In genomic region chr17:58083491-58084316, GRCh38 we compare ENCODE assay signal across 8 cellular contexts. TPM values are rescaled to one million over a fixed set of nuclear protein-coding genes. Genes with fewer than 3 reads are reported as not detected.
DNase-seq lines count a peak whose midpoint lies in the region; ATAC-seq and TF ChIP-seq lines count a peak whose summit lies in the region.

No MANE protein-coding gene starts in this region.

- peaks cover 7% of the 10 kb centered on the region for H3K27me3 ChIP-seq in A673 (replicated peaks; ENCODE audit: insufficient read depth, low read depth, low read length, poor library complexity)
- H3K27me3 ChIP-seq in thymus (ENCODE audit: control insufficient read depth, insufficient read depth) = no peaks in the 10 kb centered on the region

- peak overlapping the region; percentile 88 for H3K27ac ChIP-seq in A673 (ENCODE audit: low read depth, low read length, poor library complexity, severe bottlenecking)
- H3K27ac ChIP-seq in thymus (ENCODE audit: low read depth) = peak overlapping the region; percentile 86

- peak; percentile 44 for ATAC-seq in GM18868 (IDR thresholded peaks at IDR 0.05; ENCODE audit: unreplicated experiment)
- peak; percentile 40 for ATAC-seq in HG03103 (IDR thresholded peaks at IDR 0.05; ENCODE audit: low read depth, unreplicated experiment)

- peaks cover 11% of the 10 kb centered on the region for H3K36me3 Mint-ChIP-seq in osteocyte (ENCODE audit: unreplicated experiment)

- no peak overlapping the region for H3K27ac Mint-ChIP-seq in osteocyte (ENCODE audit: unreplicated experiment)

- H3K36me3 ChIP-seq in A673 (ENCODE audit: insufficient read depth, low read length, poor library complexity, severe bottlenecking) (peaks cover 22% of the 10 kb centered on the region), thymus (ENCODE audit: control insufficient read depth, insufficient read depth) (peaks cover 18% of the 10 kb centered on the region)

- H3K9me3 ChIP-seq in A673 (ENCODE audit: low read depth, low read length, poor library complexity, severe bottlenecking) = no peaks in the 10 kb centered on the region
- no peaks in the 10 kb centered on the region for H3K9me3 ChIP-seq in thymus (ENCODE audit: control insufficient read depth)

- H3K4me1 ChIP-seq in A673 (ENCODE audit: insufficient read depth, low read length, poor library complexity, severe bottlenecking) = peaks cover 15% of the 10 kb centered on the region
- H3K4me1 ChIP-seq in thymus (ENCODE audit: control insufficient read depth, insufficient read depth, low read length) = peaks cover 17% of the 10 kb centered on the region

- H3K4me3 ChIP-seq in A673 (ENCODE audit: low read depth, low read length, poor library complexity, severe bottlenecking) (peak overlapping the region; percentile 95), thymus (ENCODE audit: low read length) (peak overlapping the region; percentile 93)

- no peaks in the 10 kb centered on the region for H3K9me3 Mint-ChIP-seq in osteocyte (ENCODE audit: unreplicated experiment)

- peak; percentile 52 for DNase-seq in A673 (ENCODE audit: low spot score)
- peak; percentile 79 for DNase-seq in RKO (ENCODE audit: low spot score)
- peak; percentile 54 for DNase-seq in activated gamma-delta T cell (lab: John Stamatoyannopoulos, UW)
- peak; percentile 68 for DNase-seq in globus pallidus (ENCODE audit: low spot score)
- DNase-seq in osteocyte (ENCODE audit: extremely low spot score, unreplicated experiment) = peak; percentile 77

- H3K4me1 Mint-ChIP-seq in osteocyte (ENCODE audit: unreplicated experiment) = peaks cover 17% of the 10 kb centered on the region

- POLR2A ChIA-PET in A673 (lab: Charles Lee; ENCODE audit: low non-redundant PET) = interaction anchor here (0.6 to 1.0 kb wide), 5 partner anchors 13 to 234 kb away, joined by 4 to 11 read pairs (median 6); partner anchors contain the start of gene MRPS23

- H3K27me3 Mint-ChIP-seq in osteocyte (ENCODE audit: unreplicated experiment) = peaks cover 16% of the 10 kb centered on the region

- intact Hi-C loops in A673 (cut with micrococcal nuclease; ENCODE audit: unreplicated experiment) = loop anchor here (5.0 to 10.0 kb wide), 2 partner anchors 76 to 229 kb away; partner anchors contain the start of genes MRPS23 and SRSF1

- CTCF ChIA-PET in A673 (lab: Charles Lee) = no interaction called here

- WGBS in thymus = under 1% methylated on average over 92 of the region's 92 CpGs

- TF ChIP-seq CTCF in A673 (conservative IDR thresholded peaks at IDR 0.05; ENCODE audit: low read depth, low read length) (no peak), osteocyte (IDR thresholded peaks at IDR 0.05) (no peak)

- BruUV-seq in A673 (replicated peaks; lab: Mats Ljungman, UMichigan) = no TSS peak

- peak overlapping the region; percentile 86 for H3K4me3 Mint-ChIP-seq in osteocyte (ENCODE audit: unreplicated experiment)

RNA-seq across cellular contexts. Expression of gene DYNLL2, which starts 0.5 kb away (rescaled TPM):
- total RNA-seq in A673 (2021) = 29.1 and 29.8 TPM in 2 replicates
- total RNA-seq in osteocyte = 18.8 and 20.5 TPM in 2 replicates
- 23.2 TPM for polyA plus RNA-seq in thymus

Comparison
In these comparisons a context has a peak if more than half of its experiments do, and no peak if none do; other contexts are left out.
1. Peak in every context shown above with its lines: DNase-seq, ATAC-seq, H3K4me3 ChIP-seq and H3K27ac ChIP-seq.